In genomic region chr16:48353565-48354163, GRCh38 we compare ENCODE assay signal across 8 cellular contexts. TPM values are rescaled to one million over a fixed set of nuclear protein-coding genes. Genes with fewer than 3 reads are reported as not detected.
DNase-seq lines count a peak whose midpoint lies in the region; ATAC-seq and TF ChIP-seq lines count a peak whose summit lies in the region.

No MANE protein-coding gene starts in this region.

- no peak overlapping the region for H3K4me3 ChIP-seq in mucosa of descending colon

- H3K4me1 Mint-ChIP-seq in activated CD4-positive, alpha-beta memory T cell treated with anti-CD3 and anti-CD28 coated beads for 36 hours (ENCODE audit: low read depth) = peaks cover 20% of the 10 kb centered on the region
- peaks cover 16% of the 10 kb centered on the region for H3K4me1 Mint-ChIP-seq in stimulated activated memory B cell treated with anti-CD40 and anti-IgM and Interleukin-4, amounts not matched to agents 10 μg/mL and 1 μg/mL and 100 μg/mL, for 72 hours

- in situ Hi-C loops in ACHN (cut with HindIII; ENCODE audit: low pct_ligation_motif_present, low pct_unique_long_range_greater_than_20kb, low sequenced_read_pairs) = no loop called here

- TF ChIP-seq CTCF in mucosa of descending colon (IDR thresholded peaks at IDR 0.05) = peak; percentile 53

- H3K36me3 ChIP-seq in mucosa of descending colon (ENCODE audit: low read depth) = no peaks in the 10 kb centered on the region

- POLR2A ChIA-PET in activated CD4-positive, alpha-beta memory T cell treated with anti-CD3 and anti-CD28 coated beads for 36 hours (lab: Charles Lee) = interaction anchor here (0.9 kb wide), 1 partner anchor 270 kb away, joined by 3 read pairs; no protein-coding TSS in a partner anchor

- H3K36me3 Mint-ChIP-seq in activated CD4-positive, alpha-beta memory T cell treated with anti-CD3 and anti-CD28 coated beads for 36 hours = peaks cover 42% of the 10 kb centered on the region
- peaks cover 25% of the 10 kb centered on the region for H3K36me3 Mint-ChIP-seq in stimulated activated memory B cell treated with anti-CD40 and anti-IgM and Interleukin-4, amounts not matched to agents 10 μg/mL and 1 μg/mL and 100 μg/mL, for 72 hours

- no peaks in the 10 kb centered on the region for H3K4me1 ChIP-seq in mucosa of descending colon (ENCODE audit: low read depth)

- no peaks in the 10 kb centered on the region for H3K9me3 ChIP-seq in mucosa of descending colon

- CTCF ChIA-PET in activated CD4-positive, alpha-beta memory T cell treated with anti-CD3 and anti-CD28 coated beads for 36 hours (lab: Charles Lee) = interaction anchor here (0.6 to 9.1 kb wide), 14 partner anchors 8 to 282 kb away, joined by 3 to 121 read pairs (median 4); partner anchors contain the start of gene N4BP1

- no peaks in the 10 kb centered on the region for H3K9me3 Mint-ChIP-seq in activated CD4-positive, alpha-beta memory T cell treated with anti-CD3 and anti-CD28 coated beads for 36 hours
- no peaks in the 10 kb centered on the region for H3K9me3 Mint-ChIP-seq in stimulated activated memory B cell treated with anti-CD40 and anti-IgM and Interleukin-4, amounts not matched to agents 10 μg/mL and 1 μg/mL and 100 μg/mL, for 72 hours

- intact Hi-C loops in activated CD4-positive, alpha-beta memory T cell treated with anti-CD3 and anti-CD28 coated beads for 36 hours (cut with micrococcal nuclease) = loop anchor here (1.0 to 5.0 kb wide), 6 partner anchors 13 to 277 kb away; partner anchors contain the start of gene SIAH1
- intact Hi-C loops in mucosa of descending colon (cut with DNase I, micrococcal nuclease) = loop anchor here (5.0 to 10.0 kb wide), 4 partner anchors 181 to 274 kb away; no protein-coding TSS in a partner anchor

- ATAC-seq in GM18519 (IDR thresholded peaks at IDR 0.05; ENCODE audit: low FRiP score, unreplicated experiment) (peak; percentile 50), HG03354 (IDR thresholded peaks at IDR 0.05; ENCODE audit: poor library complexity, severe bottlenecking, unreplicated experiment) (peak; percentile 90), mucosa of descending colon (peak; percentile 93)
- ATAC-seq in stimulated activated memory B cell treated with anti-CD40 and anti-IgM and Interleukin-4, amounts not matched to agents 10 μg/mL and 1 μg/mL and 100 μg/mL, for 72 hours = peak; percentile 87

- H3K27me3 Mint-ChIP-seq in activated CD4-positive, alpha-beta memory T cell treated with anti-CD3 and anti-CD28 coated beads for 36 hours = no peaks in the 10 kb centered on the region
- H3K27me3 Mint-ChIP-seq in stimulated activated memory B cell treated with anti-CD40 and anti-IgM and Interleukin-4, amounts not matched to agents 10 μg/mL and 1 μg/mL and 100 μg/mL, for 72 hours = no peaks in the 10 kb centered on the region

- no peak overlapping the region for H3K4me3 Mint-ChIP-seq in activated CD4-positive, alpha-beta memory T cell treated with anti-CD3 and anti-CD28 coated beads for 36 hours
- no peak overlapping the region for H3K4me3 Mint-ChIP-seq in stimulated activated memory B cell treated with anti-CD40 and anti-IgM and Interleukin-4, amounts not matched to agents 10 μg/mL and 1 μg/mL and 100 μg/mL, for 72 hours

- peak; percentile 86 for DNase-seq in ACHN
- DNase-seq in NCI-H82 treated with DMSO at 0.1 percent for 48 hours (lab: John Stamatoyannopoulos, UW; ENCODE audit: unreplicated experiment) = peak; percentile 52
- peak; percentile 77 for DNase-seq in activated CD4-positive, alpha-beta memory T cell treated with anti-CD3 and anti-CD28 coated beads for 36 hours
- peak; percentile 51 for DNase-seq in effector CD8-positive, alpha-beta T cell (lab: John Stamatoyannopoulos, UW)
- DNase-seq in mucosa of descending colon = peak in 2 of 3 donors; percentile 53 to 77

- peak overlapping the region; percentile 43 for H3K27ac Mint-ChIP-seq in activated CD4-positive, alpha-beta memory T cell treated with anti-CD3 and anti-CD28 coated beads for 36 hours
- H3K27ac Mint-ChIP-seq in stimulated activated memory B cell treated with anti-CD40 and anti-IgM and Interleukin-4, amounts not matched to agents 10 μg/mL and 1 μg/mL and 100 μg/mL, for 72 hours = no peak overlapping the region

RNA-seq across cellular contexts. Expression of gene SIAH1, which starts 31.5 kb away (rescaled TPM):
- 10 to 100 TPM; 13.0 to 13.8 TPM for total RNA-seq in activated CD4-positive, alpha-beta memory T cell treated with anti-CD3 and anti-CD28 coated beads for 36 hours
- total RNA-seq in mucosa of descending colon = 10 to 100 TPM; 26.8 to 36.2 (median 27.1) TPM
